ENCODE assay signal across 1 cellular context in genomic region chr9:69121155-69122085, GRCh38.
TF ChIP-seq lines count a peak whose summit lies in the region.

No MANE protein-coding gene starts in this region.

TF ChIP-seq in HepG2, 621 proteins besides CTCF, POLR2A, EP300 and RAD21 (continued from another document and continues in another):
- no peak for TF ChIP-seq XRCC5 (optimal IDR thresholded peaks at IDR 0.05; ENCODE audit: low read length)
- no peak for TF ChIP-seq ZBTB21 (CRISPR knock-in tag; IDR thresholded peaks at IDR 0.05)
- TF ChIP-seq, protein P1, sequence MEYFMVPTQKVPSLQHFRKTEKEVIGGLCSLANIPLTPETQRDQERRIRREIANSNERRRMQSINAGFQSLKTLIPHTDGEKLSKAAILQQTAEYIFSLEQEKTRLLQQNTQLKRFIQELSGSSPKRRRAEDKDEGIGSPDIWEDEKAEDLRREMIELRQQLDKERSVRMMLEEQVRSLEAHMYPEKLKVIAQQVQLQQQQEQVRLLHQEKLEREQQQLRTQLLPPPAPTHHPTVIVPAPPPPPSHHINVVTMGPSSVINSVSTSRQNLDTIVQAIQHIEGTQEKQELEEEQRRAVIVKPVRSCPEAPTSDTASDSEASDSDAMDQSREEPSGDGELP (IDR thresholded peaks at IDR 0.05; ENCODE audit: borderline replicate concordance, low read depth), result peak; percentile 45; the same call in 1 of the 2 replicates
- 0 out of 2 replicates have a peak, but pooled peaks have one; percentile 47 for TF ChIP-seq ZSCAN21 (CRISPR knock-in tag; IDR thresholded peaks at IDR 0.05; ENCODE audit: borderline replicate concordance)
- no peak for TF ChIP-seq REPIN1 (CRISPR knock-in tag; IDR thresholded peaks at IDR 0.05; ENCODE audit: borderline replicate concordance, low read depth)
- 0 out of 2 replicates have a peak, but pooled peaks have one; percentile 30 for TF ChIP-seq ZSCAN31 (CRISPR knock-in tag; IDR thresholded peaks at IDR 0.05; ENCODE audit: low read depth)
- peak; percentile 78; the same call in 1 of the 2 replicates for TF ChIP-seq ARID2 (CRISPR knock-in tag; IDR thresholded peaks at IDR 0.05; ENCODE audit: borderline replicate concordance)
- no peak for TF ChIP-seq ZNF30 (CRISPR knock-in tag; IDR thresholded peaks at IDR 0.05)
- TF ChIP-seq, protein P2, sequence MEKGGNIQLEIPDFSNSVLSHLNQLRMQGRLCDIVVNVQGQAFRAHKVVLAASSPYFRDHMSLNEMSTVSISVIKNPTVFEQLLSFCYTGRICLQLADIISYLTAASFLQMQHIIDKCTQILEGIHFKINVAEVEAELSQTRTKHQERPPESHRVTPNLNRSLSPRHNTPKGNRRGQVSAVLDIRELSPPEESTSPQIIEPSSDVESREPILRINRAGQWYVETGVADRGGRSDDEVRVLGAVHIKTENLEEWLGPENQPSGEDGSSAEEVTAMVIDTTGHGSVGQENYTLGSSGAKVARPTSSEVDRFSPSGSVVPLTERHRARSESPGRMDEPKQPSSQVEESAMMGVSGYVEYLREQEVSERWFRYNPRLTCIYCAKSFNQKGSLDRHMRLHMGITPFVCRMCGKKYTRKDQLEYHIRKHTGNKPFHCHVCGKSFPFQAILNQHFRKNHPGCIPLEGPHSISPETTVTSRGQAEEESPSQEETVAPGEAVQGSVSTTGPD (CRISPR knock-in tag; IDR thresholded peaks at IDR 0.05), result no peak
- TF ChIP-seq ATF4 (CRISPR knock-in tag; IDR thresholded peaks at IDR 0.05), result 0 out of 4 replicates have a peak, but pooled peaks of 1 of the 2 experiments have one; percentile 10
- TF ChIP-seq HMGA1 (CRISPR knock-in tag; conservative IDR thresholded peaks at IDR 0.05), result no peak
- peak; percentile 6; the same call in 1 of the 2 replicates for TF ChIP-seq PITX1 (CRISPR knock-in tag; IDR thresholded peaks at IDR 0.05)
- TF ChIP-seq HNF4G (IDR thresholded peaks at IDR 0.05; ENCODE audit: borderline replicate concordance, low read depth, low read length), result peak; percentile 50; the same call in 1 of the 2 replicates
- TF ChIP-seq HNF4G (CRISPR knock-in tag; IDR thresholded peaks at IDR 0.05; ENCODE audit: borderline replicate concordance, low read depth), result no peak
- TF ChIP-seq ZNF839 (CRISPR knock-in tag; IDR thresholded peaks at IDR 0.05; ENCODE audit: borderline replicate concordance), result no peak
- no peak for TF ChIP-seq GTF3A (CRISPR knock-in tag; conservative IDR thresholded peaks at IDR 0.05)
- peak; percentile 74 for TF ChIP-seq AGO2 (optimal IDR thresholded peaks at IDR 0.05; ENCODE audit: low read depth, low read length)
- 0 out of 2 replicates have a peak, but pooled peaks have one; percentile 27 for TF ChIP-seq ZFP62 (CRISPR knock-in tag; IDR thresholded peaks at IDR 0.05)
- TF ChIP-seq CCDC6 (CRISPR knock-in tag; IDR thresholded peaks at IDR 0.05), result no peak
- TF ChIP-seq, protein P3, sequence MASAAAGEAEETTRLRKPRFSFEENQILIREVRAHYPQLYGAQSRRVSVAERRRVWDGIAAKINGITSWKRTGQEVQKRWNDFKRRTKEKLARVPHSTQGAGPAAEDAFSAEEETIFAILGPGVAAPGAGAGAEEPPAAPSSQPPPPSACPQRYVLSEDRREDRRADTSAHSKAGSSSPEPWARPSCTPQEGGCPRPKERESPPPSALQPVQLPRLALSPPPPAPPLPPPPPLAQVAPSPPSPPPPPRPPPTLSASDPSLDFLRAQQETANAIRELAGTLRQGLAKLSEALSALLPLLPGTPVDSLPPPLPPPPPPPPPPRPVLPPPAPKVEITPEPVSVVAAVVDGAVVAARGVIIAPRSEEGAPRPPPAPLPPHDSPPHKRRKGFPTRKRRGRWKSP (CRISPR knock-in tag; IDR thresholded peaks at IDR 0.05), result 0 out of 2 replicates have a peak, but pooled peaks have one; percentile 22
- no peak for TF ChIP-seq KDM6A (CRISPR knock-in tag; IDR thresholded peaks at IDR 0.05; ENCODE audit: low read depth)
- 0 out of 2 replicates have a peak, but pooled peaks have one; percentile 20 for TF ChIP-seq FOSL2 (CRISPR knock-in tag; IDR thresholded peaks at IDR 0.05)
- peak; percentile 42; the same call in 1 of the 2 replicates for TF ChIP-seq SPEN (CRISPR knock-in tag; IDR thresholded peaks at IDR 0.05; ENCODE audit: low read depth)
- TF ChIP-seq ZNF430 (CRISPR knock-in tag; IDR thresholded peaks at IDR 0.05), result no peak
- TF ChIP-seq, protein P4, sequence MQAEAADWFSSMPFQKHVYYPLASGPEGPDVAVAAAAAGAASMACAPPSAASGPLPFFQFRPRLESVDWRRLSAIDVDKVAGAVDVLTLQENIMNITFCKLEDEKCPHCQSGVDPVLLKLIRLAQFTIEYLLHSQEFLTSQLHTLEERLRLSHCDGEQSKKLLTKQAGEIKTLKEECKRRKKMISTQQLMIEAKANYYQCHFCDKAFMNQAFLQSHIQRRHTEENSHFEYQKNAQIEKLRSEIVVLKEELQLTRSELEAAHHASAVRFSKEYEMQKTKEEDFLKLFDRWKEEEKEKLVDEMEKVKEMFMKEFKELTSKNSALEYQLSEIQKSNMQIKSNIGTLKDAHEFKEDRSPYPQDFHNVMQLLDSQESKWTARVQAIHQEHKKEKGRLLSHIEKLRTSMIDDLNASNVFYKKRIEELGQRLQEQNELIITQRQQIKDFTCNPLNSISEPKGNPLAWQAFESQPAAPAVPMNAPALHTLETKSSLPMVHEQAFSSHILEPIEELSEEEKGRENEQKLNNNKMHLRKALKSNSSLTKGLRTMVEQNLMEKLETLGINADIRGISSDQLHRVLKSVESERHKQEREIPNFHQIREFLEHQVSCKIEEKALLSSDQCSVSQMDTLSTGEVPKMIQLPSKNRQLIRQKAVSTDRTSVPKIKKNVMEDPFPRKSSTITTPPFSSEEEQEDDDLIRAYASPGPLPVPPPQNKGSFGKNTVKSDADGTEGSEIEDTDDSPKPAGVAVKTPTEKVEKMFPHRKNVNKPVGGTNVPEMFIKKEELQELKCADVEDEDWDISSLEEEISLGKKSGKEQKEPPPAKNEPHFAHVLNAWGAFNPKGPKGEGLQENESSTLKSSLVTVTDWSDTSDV (CRISPR knock-in tag; IDR thresholded peaks at IDR 0.05), result peak; percentile 49; the same call in 1 of the 2 replicates
- TF ChIP-seq ZNF878 (CRISPR knock-in tag; IDR thresholded peaks at IDR 0.05), result peak; percentile 47; the same call in 1 of the 2 replicates
- no peak for TF ChIP-seq SNAPC5 (CRISPR knock-in tag; IDR thresholded peaks at IDR 0.05; ENCODE audit: borderline replicate concordance)
- TF ChIP-seq, protein P5, sequence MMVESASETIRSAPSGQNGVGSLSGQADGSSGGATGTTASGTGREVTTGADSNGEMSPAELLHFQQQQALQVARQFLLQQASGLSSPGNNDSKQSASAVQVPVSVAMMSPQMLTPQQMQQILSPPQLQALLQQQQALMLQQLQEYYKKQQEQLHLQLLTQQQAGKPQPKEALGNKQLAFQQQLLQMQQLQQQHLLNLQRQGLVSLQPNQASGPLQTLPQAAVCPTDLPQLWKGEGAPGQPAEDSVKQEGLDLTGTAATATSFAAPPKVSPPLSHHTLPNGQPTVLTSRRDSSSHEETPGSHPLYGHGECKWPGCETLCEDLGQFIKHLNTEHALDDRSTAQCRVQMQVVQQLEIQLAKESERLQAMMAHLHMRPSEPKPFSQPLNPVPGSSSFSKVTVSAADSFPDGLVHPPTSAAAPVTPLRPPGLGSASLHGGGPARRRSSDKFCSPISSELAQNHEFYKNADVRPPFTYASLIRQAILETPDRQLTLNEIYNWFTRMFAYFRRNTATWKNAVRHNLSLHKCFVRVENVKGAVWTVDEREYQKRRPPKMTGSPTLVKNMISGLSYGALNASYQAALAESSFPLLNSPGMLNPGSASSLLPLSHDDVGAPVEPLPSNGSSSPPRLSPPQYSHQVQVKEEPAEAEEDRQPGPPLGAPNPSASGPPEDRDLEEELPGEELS (CRISPR knock-in tag; IDR thresholded peaks at IDR 0.05), result 0 out of 2 replicates have a peak, but pooled peaks have one; percentile 16
- TF ChIP-seq ZNF615 (CRISPR knock-in tag; IDR thresholded peaks at IDR 0.05; ENCODE audit: borderline replicate concordance), result no peak
- no peak for TF ChIP-seq ZNF614 (CRISPR knock-in tag; IDR thresholded peaks at IDR 0.05; ENCODE audit: borderline replicate concordance)
- TF ChIP-seq ZNF574 (CRISPR knock-in tag; IDR thresholded peaks at IDR 0.05), result peak; percentile 56; the same call in 1 of the 2 replicates
- TF ChIP-seq, protein P6, sequence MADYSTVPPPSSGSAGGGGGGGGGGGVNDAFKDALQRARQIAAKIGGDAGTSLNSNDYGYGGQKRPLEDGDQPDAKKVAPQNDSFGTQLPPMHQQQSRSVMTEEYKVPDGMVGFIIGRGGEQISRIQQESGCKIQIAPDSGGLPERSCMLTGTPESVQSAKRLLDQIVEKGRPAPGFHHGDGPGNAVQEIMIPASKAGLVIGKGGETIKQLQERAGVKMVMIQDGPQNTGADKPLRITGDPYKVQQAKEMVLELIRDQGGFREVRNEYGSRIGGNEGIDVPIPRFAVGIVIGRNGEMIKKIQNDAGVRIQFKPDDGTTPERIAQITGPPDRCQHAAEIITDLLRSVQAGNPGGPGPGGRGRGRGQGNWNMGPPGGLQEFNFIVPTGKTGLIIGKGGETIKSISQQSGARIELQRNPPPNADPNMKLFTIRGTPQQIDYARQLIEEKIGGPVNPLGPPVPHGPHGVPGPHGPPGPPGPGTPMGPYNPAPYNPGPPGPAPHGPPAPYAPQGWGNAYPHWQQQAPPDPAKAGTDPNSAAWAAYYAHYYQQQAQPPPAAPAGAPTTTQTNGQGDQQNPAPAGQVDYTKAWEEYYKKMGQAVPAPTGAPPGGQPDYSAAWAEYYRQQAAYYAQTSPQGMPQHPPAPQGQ (CRISPR knock-in tag; IDR thresholded peaks at IDR 0.05; ENCODE audit: borderline replicate concordance), result no peak
- no peak for TF ChIP-seq MYNN (CRISPR knock-in tag; IDR thresholded peaks at IDR 0.05; ENCODE audit: low read depth)
- TF ChIP-seq, protein P7, sequence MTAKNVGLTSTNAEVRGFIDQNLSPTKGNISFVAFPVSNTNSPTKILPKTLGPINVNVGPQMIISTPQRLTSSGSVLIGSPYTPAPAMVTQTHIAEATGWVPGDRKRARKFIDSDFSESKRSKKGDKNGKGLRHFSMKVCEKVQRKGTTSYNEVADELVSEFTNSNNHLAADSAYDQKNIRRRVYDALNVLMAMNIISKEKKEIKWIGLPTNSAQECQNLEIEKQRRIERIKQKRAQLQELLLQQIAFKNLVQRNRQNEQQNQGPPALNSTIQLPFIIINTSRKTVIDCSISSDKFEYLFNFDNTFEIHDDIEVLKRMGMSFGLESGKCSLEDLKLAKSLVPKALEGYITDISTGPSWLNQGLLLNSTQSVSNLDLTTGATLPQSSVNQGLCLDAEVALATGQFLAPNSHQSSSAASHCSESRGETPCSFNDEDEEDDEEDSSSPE (CRISPR knock-in tag; IDR thresholded peaks at IDR 0.05), result peak; percentile 83
- TF ChIP-seq ZXDC (CRISPR knock-in tag; IDR thresholded peaks at IDR 0.05), result no peak
- no peak for TF ChIP-seq ZNF660 (CRISPR knock-in tag; IDR thresholded peaks at IDR 0.05; ENCODE audit: borderline replicate concordance, low read depth)
- TF ChIP-seq DNMT3B (CRISPR knock-in tag; conservative IDR thresholded peaks at IDR 0.05), result no peak
- peak; percentile 18; the same call in 1 of the 2 replicates for TF ChIP-seq ZNF292 (CRISPR knock-in tag; IDR thresholded peaks at IDR 0.05; ENCODE audit: borderline replicate concordance, low read depth)
- TF ChIP-seq SRSF9 (IDR thresholded peaks at IDR 0.05; ENCODE audit: borderline replicate concordance, insufficient read depth, low read depth, low read length, poor library complexity, severe bottlenecking), result no peak
- no peak for TF ChIP-seq HMG20B (CRISPR knock-in tag; conservative IDR thresholded peaks at IDR 0.05)
- peak; percentile 28; the same call in 1 of the 2 replicates for TF ChIP-seq PHF8 (CRISPR knock-in tag; IDR thresholded peaks at IDR 0.05)
- TF ChIP-seq YY1 (IDR thresholded peaks at IDR 0.05; ENCODE audit: insufficient read depth, insufficient replicate concordance, low read depth, low read length), result no peak
- TF ChIP-seq RNF2 (conservative IDR thresholded peaks at IDR 0.05; ENCODE audit: low read depth), result no peak
- TF ChIP-seq SAP130 (CRISPR knock-in tag; IDR thresholded peaks at IDR 0.05; ENCODE audit: low read depth), result peak; percentile 8; the same call in 1 of the 2 replicates
- no peak for TF ChIP-seq JUN (CRISPR knock-in tag; IDR thresholded peaks at IDR 0.05)
